23 cellular contexts compared by ENCODE assay signal in the genomic region with DNA sequence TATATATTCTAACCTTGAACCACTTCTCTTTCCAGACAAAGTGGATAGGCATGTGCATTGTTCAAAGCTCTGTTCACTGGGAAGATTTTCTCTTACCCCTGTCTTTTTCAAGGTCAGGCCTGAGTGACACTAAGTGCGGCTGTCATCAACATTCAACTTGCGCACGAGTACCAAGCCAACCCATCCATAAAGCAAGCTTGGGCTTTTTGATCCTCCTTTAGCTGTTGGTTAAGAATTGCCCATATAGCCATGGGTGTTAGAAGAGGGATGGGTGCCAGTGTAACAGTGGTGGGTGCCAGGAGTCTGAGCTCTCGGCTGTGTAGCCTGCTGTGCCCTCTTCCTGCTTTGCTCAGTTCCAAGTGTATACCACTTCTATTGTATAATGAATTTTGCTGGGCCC.
"Had no signal": no experiment of that assay in that cellular context is flagged by ENCODE, and none has a peak within 500 bp of the region (broad histone marks: within the 10 kb centered on the region; RNA-seq: fewer than 3 reads in every experiment).

No MANE protein-coding gene starts in this region.

- H3K27ac ChIP-seq: adrenal gland, PC-9, SK-N-MC had no signal

- H3K4me2 ChIP-seq: PC-9 had no signal

- H3K36me3 Mint-ChIP-seq: activated naive CD8-positive, alpha-beta T cell treated with anti-CD3 and anti-CD28 coated beads, Interleukin-2, amount 10 ng/mL, durations not matched to agents 7 days and 5 days; T-cell had no signal

- H3K36me3 ChIP-seq: adrenal gland had no signal

- H3K9me3 Mint-ChIP-seq: activated CD8-positive, alpha-beta T cell treated with anti-CD3 and anti-CD28 coated beads for 36 hours; activated naive CD8-positive, alpha-beta T cell treated with anti-CD3 and anti-CD28 coated beads, Interleukin-2, amount 10 ng/mL, durations not matched to agents 7 days and 5 days; activated T-cell treated with anti-CD3 and anti-CD28 coated beads, Interleukin-2, amount 50 U/mL, for 72 hours; activated T-helper 2 cell treated with anti-CD3 and anti-CD28 coated beads, Interferon-gamma antibody, Interleukin-2, Interleukin-4, amounts not matched to agents 10 μg/mL and 5 μg/mL and 100 μg/mL, durations not matched to agents 14 hours and 24 hours and 36 hours; T-cell had no signal

- H3K9me3 ChIP-seq: adrenal gland had no signal

- DNase-seq: activated CD4-positive, alpha-beta T cell treated with anti-CD3 and anti-CD28 coated beads for 4 hours; activated CD8-positive, alpha-beta memory T cell treated with anti-CD3 and anti-CD28 coated beads, Interleukin-2, amount 50 U/mL, for 4 hours; activated CD8-positive, alpha-beta T cell treated with anti-CD3 and anti-CD28 coated beads for 36 hours; activated gamma-delta T cell treated with Interleukin-2 at 50 U/mL for 16 hours; activated naive CD4-positive, alpha-beta T cell treated with anti-CD3 and anti-CD28 coated beads, Interleukin-2, amount 50 U/mL, for 16 hours; activated naive CD8-positive, alpha-beta T cell treated with anti-CD3 and anti-CD28 coated beads, Interleukin-2, amount 10 ng/mL, durations not matched to agents 7 days and 5 days; activated T-cell treated with anti-CD3 and anti-CD28 coated beads, Interleukin-2, amount 50 U/mL, for 72 hours; adrenal gland; anterior cingulate cortex; caudate nucleus; Karpas-422; NCI-H1092; NCI-H1417 treated with DMSO at 0.1 percent for 48 hours; NCI-H1694; NCI-H2029; NCI-H345; NCI-H510A; PC-9; T-cell had no signal

- H3K27me3 Mint-ChIP-seq: activated CD8-positive, alpha-beta T cell treated with anti-CD3 and anti-CD28 coated beads for 36 hours; activated naive CD8-positive, alpha-beta T cell treated with anti-CD3 and anti-CD28 coated beads, Interleukin-2, amount 10 ng/mL, durations not matched to agents 7 days and 5 days; T-cell had no signal

- ATAC-seq: activated CD4-positive, CD25-positive, alpha-beta regulatory T cell treated with anti-CD3 and anti-CD28 coated beads, Interleukin-2, amount 50 U/mL, for 24 hours; activated CD8-positive, alpha-beta T cell treated with anti-CD3 and anti-CD28 coated beads for 36 hours; activated T-cell treated with anti-CD3 and anti-CD28 coated beads, Interleukin-2, amount 50 U/mL, for 72 hours; HepG2; T-cell had no signal

- H3K27ac Mint-ChIP-seq: activated CD8-positive, alpha-beta T cell treated with anti-CD3 and anti-CD28 coated beads for 36 hours; activated naive CD8-positive, alpha-beta T cell treated with anti-CD3 and anti-CD28 coated beads, Interleukin-2, amount 10 ng/mL, durations not matched to agents 7 days and 5 days; activated T-cell treated with anti-CD3 and anti-CD28 coated beads, Interleukin-2, amount 50 U/mL, for 72 hours; activated T-helper 2 cell treated with anti-CD3 and anti-CD28 coated beads, Interferon-gamma antibody, Interleukin-2, Interleukin-4, amounts not matched to agents 10 μg/mL and 5 μg/mL and 100 μg/mL, durations not matched to agents 14 hours and 24 hours and 36 hours had no signal

- FAIRE-seq: HepG2 had no signal

- H2AFZ ChIP-seq: PC-9 had no signal

- H3K27me3 ChIP-seq: adrenal gland had no signal

- H3K4me3 ChIP-seq: adrenal gland, PC-9, SK-N-MC had no signal

- H3K4me3 Mint-ChIP-seq: activated CD8-positive, alpha-beta T cell treated with anti-CD3 and anti-CD28 coated beads for 36 hours; activated naive CD8-positive, alpha-beta T cell treated with anti-CD3 and anti-CD28 coated beads, Interleukin-2, amount 10 ng/mL, durations not matched to agents 7 days and 5 days; activated T-cell treated with anti-CD3 and anti-CD28 coated beads, Interleukin-2, amount 50 U/mL, for 72 hours; T-cell had no signal
